ENCODE assay signal across 10 cellular contexts in the genomic region with DNA sequence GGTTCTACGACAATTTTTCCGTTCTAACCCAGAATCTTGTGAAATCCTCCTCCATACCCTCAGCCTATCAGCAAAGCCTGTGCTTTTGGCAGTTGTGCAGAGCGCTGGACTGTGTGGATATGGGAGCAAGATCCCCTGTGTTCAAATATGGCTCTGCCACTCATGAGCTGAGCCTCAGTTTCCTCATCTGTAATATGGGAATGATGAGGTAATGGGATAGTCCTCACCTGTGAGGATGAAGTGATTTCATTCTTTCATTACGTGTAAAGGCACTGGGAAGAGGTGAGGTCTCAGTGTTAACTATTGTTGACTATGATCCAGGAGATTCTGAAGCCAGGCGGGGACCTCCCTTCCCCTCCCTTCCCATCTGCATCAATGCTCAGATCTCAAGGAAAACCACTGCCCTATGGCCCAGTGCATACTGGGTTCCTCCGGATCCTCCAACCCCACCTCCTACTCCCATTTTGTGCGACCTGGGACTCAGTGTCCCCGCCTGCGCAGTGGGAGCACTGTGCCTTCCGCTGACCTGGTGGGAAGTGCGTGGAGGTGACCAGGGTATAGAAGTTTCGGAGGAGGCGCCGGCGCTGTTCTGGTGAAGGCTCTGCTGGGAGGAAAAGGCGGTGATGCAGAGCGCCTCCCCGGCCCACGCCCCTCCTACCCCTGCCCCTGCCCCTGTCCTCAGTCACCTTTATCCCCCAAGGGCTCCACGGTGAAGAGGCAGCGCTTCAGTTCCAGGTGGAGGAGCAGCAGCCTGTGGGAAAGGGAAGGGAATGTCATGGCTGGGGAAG. TPM values are rescaled to one million over a fixed set of nuclear protein-coding genes. Genes with fewer than 3 reads are reported as not detected.
A peak's percentile ranks its signal among the peaks of the same experiment; 100 is the strongest.
DNase-seq lines count a peak whose midpoint lies in the region; ATAC-seq, FAIRE-seq and TF ChIP-seq lines count a peak whose summit lies in the region.
"Had no signal": no experiment of that assay in that cellular context is flagged by ENCODE, and none has a peak within 500 bp of the region (broad histone marks: within the 10 kb centered on the region; RNA-seq: fewer than 3 reads in every experiment).

No MANE protein-coding gene starts in this region.

- H3K27me3 ChIP-seq in testis, result no peaks in the 10 kb centered on the region

- no peaks in the 10 kb centered on the region for H3K9me3 ChIP-seq in kidney (ENCODE audit: control insufficient read depth in 1 of 2, low read length in 2 of 2)
- H3K9me3 ChIP-seq in testis, result no peaks in the 10 kb centered on the region

- no peaks in the 10 kb centered on the region for H3K27me3 Mint-ChIP-seq in activated CD4-positive, alpha-beta T cell treated with anti-CD3 and anti-CD28 coated beads, Interleukin-2, amount 10 ng/mL, durations not matched to agents 7 days and 5 days
- H3K27me3 Mint-ChIP-seq in activated T-helper 2 cell treated with anti-CD3 and anti-CD28 coated beads, Interferon-gamma antibody, Interleukin-2, Interleukin-4, amounts not matched to agents 10 μg/mL and 5 μg/mL and 100 μg/mL, durations not matched to agents 14 hours and 24 hours and 36 hours (ENCODE audit: low read depth), result no peaks in the 10 kb centered on the region

- peaks cover 12% of the 10 kb centered on the region for H3K36me3 Mint-ChIP-seq in activated CD4-positive, alpha-beta T cell treated with anti-CD3 and anti-CD28 coated beads, Interleukin-2, amount 10 ng/mL, durations not matched to agents 7 days and 5 days (ENCODE audit: low read depth)
- peaks cover 16% of the 10 kb centered on the region for H3K36me3 Mint-ChIP-seq in activated T-helper 2 cell treated with anti-CD3 and anti-CD28 coated beads, Interferon-gamma antibody, Interleukin-2, Interleukin-4, amounts not matched to agents 10 μg/mL and 5 μg/mL and 100 μg/mL, durations not matched to agents 14 hours and 24 hours and 36 hours (ENCODE audit: low read depth)

- H3K9ac ChIP-seq in kidney (ENCODE audit: low read length in 2 of 2), result no peak overlapping the region

- H3K4me1 Mint-ChIP-seq in activated CD4-positive, alpha-beta T cell treated with anti-CD3 and anti-CD28 coated beads, Interleukin-2, amount 10 ng/mL, durations not matched to agents 7 days and 5 days, result peaks cover 43% of the 10 kb centered on the region
- peaks cover 21% of the 10 kb centered on the region for H3K4me1 Mint-ChIP-seq in activated T-helper 2 cell treated with anti-CD3 and anti-CD28 coated beads, Interferon-gamma antibody, Interleukin-2, Interleukin-4, amounts not matched to agents 10 μg/mL and 5 μg/mL and 100 μg/mL, durations not matched to agents 14 hours and 24 hours and 36 hours (ENCODE audit: low read depth)

- WGBS in testis, 2 donors, result 60 to 71% methylated on average over 20 to 21 of the region's 21 CpGs

- peaks cover 8 to 15% of the 10 kb centered on the region in 2 donors for H3K4me1 ChIP-seq in kidney (ENCODE audit: control insufficient read depth in 1 of 2, insufficient read depth in 1 of 2, low read depth in 1 of 2, low read length in 2 of 2)
- H3K4me1 ChIP-seq in testis, result peaks cover 25% of the 10 kb centered on the region

- ATAC-seq in HG02588 (IDR thresholded peaks at IDR 0.05; ENCODE audit: unreplicated experiment), result no peak
- no peak for ATAC-seq in HG03521 (IDR thresholded peaks at IDR 0.05; ENCODE audit: unreplicated experiment)

- POLR2A ChIA-PET in activated CD4-positive, alpha-beta T cell treated with anti-CD3 and anti-CD28 coated beads, Interleukin-2, amount 10 ng/mL, durations not matched to agents 7 days and 5 days (lab: Charles Lee), result no interaction called here

- peak overlapping the region; percentile 41 for H3K4me3 Mint-ChIP-seq in activated CD4-positive, alpha-beta T cell treated with anti-CD3 and anti-CD28 coated beads, Interleukin-2, amount 10 ng/mL, durations not matched to agents 7 days and 5 days
- H3K4me3 Mint-ChIP-seq in activated T-helper 2 cell treated with anti-CD3 and anti-CD28 coated beads, Interferon-gamma antibody, Interleukin-2, Interleukin-4, amounts not matched to agents 10 μg/mL and 5 μg/mL and 100 μg/mL, durations not matched to agents 14 hours and 24 hours and 36 hours (ENCODE audit: low read depth), result peak overlapping the region; percentile 49

- FAIRE-seq in kidney (lab: Jason Lieb, UNC), result no peak
- FAIRE-seq: endometrium, HTR-8/SVneo had no signal

- H3K4me3 ChIP-seq in kidney (ENCODE audit: low read length in 2 of 2) (peak overlapping the region; percentile 26 to 80), testis (peak overlapping the region; percentile 59 to 68)

- H3K27ac Mint-ChIP-seq in activated CD4-positive, alpha-beta T cell treated with anti-CD3 and anti-CD28 coated beads, Interleukin-2, amount 10 ng/mL, durations not matched to agents 7 days and 5 days, result peak overlapping the region; percentile 31
- H3K27ac Mint-ChIP-seq in activated T-helper 2 cell treated with anti-CD3 and anti-CD28 coated beads, Interferon-gamma antibody, Interleukin-2, Interleukin-4, amounts not matched to agents 10 μg/mL and 5 μg/mL and 100 μg/mL, durations not matched to agents 14 hours and 24 hours and 36 hours, result peak overlapping the region; percentile 78

- H3K9me3 Mint-ChIP-seq in activated CD4-positive, alpha-beta T cell treated with anti-CD3 and anti-CD28 coated beads, Interleukin-2, amount 10 ng/mL, durations not matched to agents 7 days and 5 days, result no peaks in the 10 kb centered on the region
- no peaks in the 10 kb centered on the region for H3K9me3 Mint-ChIP-seq in activated T-helper 2 cell treated with anti-CD3 and anti-CD28 coated beads, Interferon-gamma antibody, Interleukin-2, Interleukin-4, amounts not matched to agents 10 μg/mL and 5 μg/mL and 100 μg/mL, durations not matched to agents 14 hours and 24 hours and 36 hours

- no peak for TF ChIP-seq CTCF in kidney (IDR thresholded peaks at IDR 0.05; ENCODE audit: borderline replicate concordance, extremely low read depth, insufficient read depth)
- TF ChIP-seq CTCF in testis (IDR thresholded peaks at IDR 0.05), result no peak

- peaks cover 6 to 12% of the 10 kb centered on the region in 2 donors for H3K36me3 ChIP-seq in kidney (ENCODE audit: control insufficient read depth in 1 of 2, insufficient read depth in 2 of 2, low read length in 2 of 2)
- no peaks in the 10 kb centered on the region for H3K36me3 ChIP-seq in testis (ENCODE audit: low read depth, missing control alignments)

- DNase-seq in activated CD4-positive, alpha-beta T cell treated with anti-CD3 and anti-CD28 coated beads, Interleukin-2, amount 10 ng/mL, durations not matched to agents 7 days and 5 days, result no peak
- no peak for DNase-seq in activated CD4-positive, alpha-beta T cell treated with anti-CD3 and anti-CD28 coated beads for 48 hours
- DNase-seq in activated T-helper 2 cell treated with anti-CD3 and anti-CD28 coated beads, Interferon-gamma antibody, Interleukin-2, Interleukin-4, amounts not matched to agents 10 μg/mL and 5 μg/mL and 100 μg/mL, durations not matched to agents 14 hours and 24 hours and 36 hours (ENCODE audit: low spot score), result no peak
- DNase-seq in kidney (peak; percentile 76), testis (no peak), NCI-H1105 treated with DMSO at 0.1 percent for 48 hours (lab: John Stamatoyannopoulos, UW) (no peak)

- H3K27ac ChIP-seq in kidney (ENCODE audit: low read depth in 2 of 2, low read length in 2 of 2) (peak overlapping the region; percentile 47 to 90), testis (peak overlapping the region; percentile 71 to 88)

- intact Hi-C loops in activated T-helper 2 cell treated with anti-CD3 and anti-CD28 coated beads, Interferon-gamma antibody, Interleukin-2, Interleukin-4, amounts not matched to agents 10 μg/mL and 5 μg/mL and 100 μg/mL, durations not matched to agents 14 hours and 24 hours and 36 hours (cut with micrococcal nuclease), result no loop called here
- intact Hi-C loops in kidney (cut with DNase I) (no loop called here), testis (cut with DNase I; ENCODE audit: low total_unique reads) (no loop called here)

- no peak for TF ChIP-seq POLR2A in testis (IDR thresholded peaks at IDR 0.05)

- CTCF ChIA-PET in activated CD4-positive, alpha-beta T cell treated with anti-CD3 and anti-CD28 coated beads, Interleukin-2, amount 10 ng/mL, durations not matched to agents 7 days and 5 days (lab: Charles Lee), result interaction anchor here (1.0 to 1.2 kb wide), 2 partner anchors 10 to 42 kb away, joined by 3 to 4 read pairs; a partner anchor contains a TSS

RNA-seq across cellular contexts. Expression of a gene that starts 5.0 kb away (rescaled TPM):
- total RNA-seq in activated CD4-positive, alpha-beta T cell treated with anti-CD3 and anti-CD28 coated beads, Interleukin-2, amount 10 ng/mL, durations not matched to agents 7 days and 5 days, result 10 to 100 TPM; 13.3 to 13.9 TPM
- total RNA-seq in activated T-helper 2 cell treated with anti-CD3 and anti-CD28 coated beads, Interferon-gamma antibody, Interleukin-2, Interleukin-4, amounts not matched to agents 10 μg/mL and 5 μg/mL and 100 μg/mL, durations not matched to agents 14 hours and 24 hours and 36 hours, result 13.0 and 13.6 TPM in 2 replicates
- total RNA-seq in kidney, result 26.9 TPM
- 51.2 TPM for polyA plus RNA-seq in kidney (ENCODE audit: insufficient read depth, low read depth, low replicate concordance)
- total RNA-seq in testis, result 100 to 1,000 TPM in 1 of 2 donors, 10 to 100 TPM in 1; 56.0 to 101 TPM
- 98.0 TPM for polyA plus RNA-seq in testis (ENCODE audit: insufficient read depth, low read depth, low replicate concordance)

RNA-seq across cellular contexts. Expression of a gene that starts 10.0 kb away (rescaled TPM):
- 10 to 100 TPM; 57.9 to 62.7 TPM for total RNA-seq in activated CD4-positive, alpha-beta T cell treated with anti-CD3 and anti-CD28 coated beads, Interleukin-2, amount 10 ng/mL, durations not matched to agents 7 days and 5 days
- total RNA-seq in activated T-helper 2 cell treated with anti-CD3 and anti-CD28 coated beads, Interferon-gamma antibody, Interleukin-2, Interleukin-4, amounts not matched to agents 10 μg/mL and 5 μg/mL and 100 μg/mL, durations not matched to agents 14 hours and 24 hours and 36 hours, result 44.0 and 49.6 TPM in 2 replicates
- total RNA-seq in kidney, result 53.2 TPM
- polyA plus RNA-seq in kidney (ENCODE audit: insufficient read depth, low read depth, low replicate concordance), result 37.3 TPM
- total RNA-seq in testis, result 100 to 1,000 TPM; 244 to 246 TPM
- polyA plus RNA-seq in testis (ENCODE audit: insufficient read depth, low read depth, low replicate concordance), result 156 TPM

RNA-seq across cellular contexts. Expression of a gene that starts 41.3 kb away (rescaled TPM):
- 10 to 100 TPM; 77.2 to 87.9 TPM for total RNA-seq in activated CD4-positive, alpha-beta T cell treated with anti-CD3 and anti-CD28 coated beads, Interleukin-2, amount 10 ng/mL, durations not matched to agents 7 days and 5 days
- total RNA-seq in activated T-helper 2 cell treated with anti-CD3 and anti-CD28 coated beads, Interferon-gamma antibody, Interleukin-2, Interleukin-4, amounts not matched to agents 10 μg/mL and 5 μg/mL and 100 μg/mL, durations not matched to agents 14 hours and 24 hours and 36 hours, result 61.9 and 65.4 TPM in 2 replicates
- total RNA-seq in kidney (70.0 TPM), testis (100 to 1,000 TPM; 301 to 358 TPM)
- polyA plus RNA-seq in kidney (ENCODE audit: insufficient read depth, low read depth, low replicate concordance) (32.0 TPM), testis (ENCODE audit: insufficient read depth, low read depth, low replicate concordance) (226 TPM)

RNA-seq across cellular contexts. Expression of a gene that starts 42.9 kb away (rescaled TPM):
- total RNA-seq in activated CD4-positive, alpha-beta T cell treated with anti-CD3 and anti-CD28 coated beads, Interleukin-2, amount 10 ng/mL, durations not matched to agents 7 days and 5 days, result 10 to 100 TPM; 60.7 to 76.8 TPM
- total RNA-seq in activated T-helper 2 cell treated with anti-CD3 and anti-CD28 coated beads, Interferon-gamma antibody, Interleukin-2, Interleukin-4, amounts not matched to agents 10 μg/mL and 5 μg/mL and 100 μg/mL, durations not matched to agents 14 hours and 24 hours and 36 hours, result 127 and 134 TPM in 2 replicates
- 118 TPM for total RNA-seq in kidney
- 235 TPM for polyA plus RNA-seq in kidney (ENCODE audit: insufficient read depth, low read depth, low replicate concordance)
- total RNA-seq in testis, result 100 to 1,000 TPM; 257 to 260 TPM
- 235 TPM for polyA plus RNA-seq in testis (ENCODE audit: insufficient read depth, low read depth, low replicate concordance)

RNA-seq across cellular contexts. Expression of a gene that starts 45.0 kb away (rescaled TPM):
- 1 to 10 TPM; 4.5 to 5.4 TPM for total RNA-seq in activated CD4-positive, alpha-beta T cell treated with anti-CD3 and anti-CD28 coated beads, Interleukin-2, amount 10 ng/mL, durations not matched to agents 7 days and 5 days
- total RNA-seq in activated T-helper 2 cell treated with anti-CD3 and anti-CD28 coated beads, Interferon-gamma antibody, Interleukin-2, Interleukin-4, amounts not matched to agents 10 μg/mL and 5 μg/mL and 100 μg/mL, durations not matched to agents 14 hours and 24 hours and 36 hours, result 2.0 and 2.3 TPM in 2 replicates
- total RNA-seq in kidney (0.50 TPM), testis (100 to 1,000 TPM in 1 of 2 donors, 10 to 100 TPM in 1; 65.3 to 101 TPM)
- polyA plus RNA-seq in kidney (ENCODE audit: insufficient read depth, low read depth, low replicate concordance) (0.47 TPM), testis (ENCODE audit: insufficient read depth, low read depth, low replicate concordance) (137 TPM)
